8 cellular contexts compared by ENCODE assay signal in genomic region chr22:40728731-40729189, GRCh38. TPM values are rescaled to one million over a fixed set of nuclear protein-coding genes. Genes with fewer than 3 reads are reported as not detected.
DNase-seq lines count a peak whose midpoint lies in the region; TF ChIP-seq lines count a peak whose summit lies in the region.

No MANE protein-coding gene starts in this region.

- H3K4me1 Mint-ChIP-seq in activated CD4-positive, alpha-beta T cell treated with anti-CD3 and anti-CD28 coated beads, Interleukin-2, amount 10 ng/mL, durations not matched to agents 24 days and 14 days = peaks cover 41% of the 10 kb centered on the region

- DNase-seq in NCI-H1105 (lab: John Stamatoyannopoulos, UW) (peak; percentile 72), epithelial cell of esophagus (ENCODE audit: low read depth) (peak; percentile 79), COR-L47 (lab: John Stamatoyannopoulos, UW) (no peak), NCI-H345 treated with DMSO at 0.1 percent for 48 hours (lab: John Stamatoyannopoulos, UW; ENCODE audit: unreplicated experiment) (no peak), erythroblast (lab: John Stamatoyannopoulos, UW) (no peak), AML-193 (lab: John Stamatoyannopoulos, UW) (no peak)
- DNase-seq in activated CD4-positive, alpha-beta T cell treated with anti-CD3 and anti-CD28 coated beads, Interleukin-2, amount 10 ng/mL, durations not matched to agents 24 days and 14 days = peak; percentile 88
- DNase-seq in stimulated activated CD4-positive, alpha-beta T cell treated with anti-CD3 and anti-CD28 coated beads, Interleukin-4, amount 100 ng/mL, for 4 hours = peak; percentile 32 to 65

- H3K4me3 ChIP-seq in epithelial cell of esophagus (ENCODE audit: low read length) = no peak overlapping the region

- no peak for TF ChIP-seq POLR2A in erythroblast (IDR thresholded peaks at IDR 0.05; ENCODE audit: low read length)

- H3K27me3 Mint-ChIP-seq in activated CD4-positive, alpha-beta T cell treated with anti-CD3 and anti-CD28 coated beads, Interleukin-2, amount 10 ng/mL, durations not matched to agents 24 days and 14 days = no peaks in the 10 kb centered on the region

- H3K4me3 Mint-ChIP-seq in activated CD4-positive, alpha-beta T cell treated with anti-CD3 and anti-CD28 coated beads, Interleukin-2, amount 10 ng/mL, durations not matched to agents 24 days and 14 days = peak overlapping the region; percentile 69

- TF ChIP-seq CTCF in epithelial cell of esophagus (IDR thresholded peaks at IDR 0.05; ENCODE audit: insufficient read depth, low read depth, low read length, missing control alignments) = no peak

- intact Hi-C loops in activated CD4-positive, alpha-beta T cell treated with anti-CD3 and anti-CD28 coated beads, Interleukin-2, amount 10 ng/mL, durations not matched to agents 24 days and 14 days (cut with micrococcal nuclease) = loop anchor here (1.0 to 5.0 kb wide), 2 partner anchors 17 to 34 kb away; no protein-coding TSS in a partner anchor

- no peaks in the 10 kb centered on the region for H3K9me3 Mint-ChIP-seq in activated CD4-positive, alpha-beta T cell treated with anti-CD3 and anti-CD28 coated beads, Interleukin-2, amount 10 ng/mL, durations not matched to agents 24 days and 14 days

- peak overlapping the region; percentile 95 for H3K27ac Mint-ChIP-seq in activated CD4-positive, alpha-beta T cell treated with anti-CD3 and anti-CD28 coated beads, Interleukin-2, amount 10 ng/mL, durations not matched to agents 24 days and 14 days

- H3K36me3 Mint-ChIP-seq in activated CD4-positive, alpha-beta T cell treated with anti-CD3 and anti-CD28 coated beads, Interleukin-2, amount 10 ng/mL, durations not matched to agents 24 days and 14 days (ENCODE audit: low read depth) = peaks cover 4% of the 10 kb centered on the region

RNA-seq across cellular contexts. Expression of gene MCHR1, which starts 49.5 kb away (rescaled TPM):
- total RNA-seq in activated CD4-positive, alpha-beta T cell treated with anti-CD3 and anti-CD28 coated beads, Interleukin-2, amount 10 ng/mL, durations not matched to agents 24 days and 14 days = not detected in 2 replicates

Comparison
In these comparisons a context has a peak if more than half of its experiments do, and no peak if none do; other contexts are left out.
1. DNase-seq: peak in NCI-H1105 (single experiment), activated CD4-positive, alpha-beta T cell treated with anti-CD3 and anti-CD28 coated beads, Interleukin-2, amount 10 ng/mL, durations not matched to agents 24 days and 14 days (single experiment), epithelial cell of esophagus (single experiment) and stimulated activated CD4-positive, alpha-beta T cell treated with anti-CD3 and anti-CD28 coated beads, Interleukin-4, amount 100 ng/mL, for 4 hours (2 of 2); none in COR-L47 (single experiment), NCI-H345 treated with DMSO at 0.1 percent for 48 hours (single experiment), erythroblast (0 of 2) and AML-193 (0 of 2).